8 cellular contexts compared by ENCODE assay signal in the genomic region with DNA sequence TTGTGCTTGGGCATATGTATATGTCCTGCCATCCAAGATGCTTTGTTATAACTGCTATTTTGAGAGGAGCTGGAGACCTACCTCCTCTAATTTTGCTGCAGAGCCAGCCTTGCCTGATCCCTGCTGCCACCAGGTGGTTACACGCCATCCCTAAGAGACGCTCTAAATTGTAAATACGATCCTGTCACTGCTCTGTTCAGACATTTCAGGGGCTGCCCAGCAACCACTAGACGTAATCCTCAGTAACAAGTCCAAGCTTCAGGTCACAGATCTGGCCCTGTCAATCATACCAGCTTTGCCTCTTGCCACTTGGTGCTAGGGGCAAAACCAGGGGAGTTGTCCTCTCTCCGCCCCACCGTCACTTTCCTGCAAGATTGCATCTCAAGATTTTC. TPM values are rescaled to one million over a fixed set of nuclear protein-coding genes. Genes with fewer than 3 reads are reported as not detected.
DNase-seq lines count a peak whose midpoint lies in the region; ATAC-seq and TF ChIP-seq lines count a peak whose summit lies in the region.

No MANE protein-coding gene starts in this region.

- no peaks in the 10 kb centered on the region for H3K9me3 ChIP-seq in right atrium auricular region

- H3K4me1 ChIP-seq in right atrium auricular region: peaks cover 0 to 8% of the 10 kb centered on the region in 2 donors

- DNase-seq in NCI-H2227 treated with DMSO at 0.1 percent for 48 hours (lab: John Stamatoyannopoulos, UW) (peak; percentile 91), right atrium auricular region (ENCODE audit: low spot score) (no peak)
- peak; percentile 77 for DNase-seq in activated CD8-positive, alpha-beta T cell treated with anti-CD3 and anti-CD28 coated beads for 36 hours

- H3K27me3 Mint-ChIP-seq in activated CD8-positive, alpha-beta T cell treated with anti-CD3 and anti-CD28 coated beads for 36 hours: no peaks in the 10 kb centered on the region
- no peaks in the 10 kb centered on the region for H3K27me3 Mint-ChIP-seq in stimulated activated memory B cell treated with anti-CD40 and anti-IgM and Interleukin-4, amounts not matched to agents 10 μg/mL and 1 μg/mL and 100 μg/mL, for 72 hours

- ATAC-seq in GM18867 (IDR thresholded peaks at IDR 0.05; ENCODE audit: unreplicated experiment): peak; percentile 76
- peak; percentile 53 for ATAC-seq in HG03196 (IDR thresholded peaks at IDR 0.05; ENCODE audit: unreplicated experiment)
- ATAC-seq in activated CD8-positive, alpha-beta T cell treated with anti-CD3 and anti-CD28 coated beads for 36 hours: peak; percentile 80
- peak; percentile 71 for ATAC-seq in stimulated activated memory B cell treated with anti-CD40 and anti-IgM and Interleukin-4, amounts not matched to agents 10 μg/mL and 1 μg/mL and 100 μg/mL, for 72 hours
- no peak for ATAC-seq in GM18517 (IDR thresholded peaks at IDR 0.05; ENCODE audit: unreplicated experiment)

- no peak overlapping the region for H3K4me3 ChIP-seq in right atrium auricular region

- POLR2A ChIA-PET in activated CD8-positive, alpha-beta T cell treated with anti-CD3 and anti-CD28 coated beads for 36 hours (lab: Charles Lee): interaction anchor here (1.0 to 1.4 kb wide), 2 partner anchors 10 to 147 kb away, joined by 3 to 4 read pairs; no protein-coding TSS in a partner anchor

- H3K9me3 Mint-ChIP-seq in activated CD8-positive, alpha-beta T cell treated with anti-CD3 and anti-CD28 coated beads for 36 hours: no peaks in the 10 kb centered on the region
- no peaks in the 10 kb centered on the region for H3K9me3 Mint-ChIP-seq in stimulated activated memory B cell treated with anti-CD40 and anti-IgM and Interleukin-4, amounts not matched to agents 10 μg/mL and 1 μg/mL and 100 μg/mL, for 72 hours

- H3K4me1 Mint-ChIP-seq in activated CD8-positive, alpha-beta T cell treated with anti-CD3 and anti-CD28 coated beads for 36 hours (ENCODE audit: low read depth): peaks cover 7% of the 10 kb centered on the region
- H3K4me1 Mint-ChIP-seq in stimulated activated memory B cell treated with anti-CD40 and anti-IgM and Interleukin-4, amounts not matched to agents 10 μg/mL and 1 μg/mL and 100 μg/mL, for 72 hours: peaks cover 6% of the 10 kb centered on the region

- CTCF ChIA-PET in activated CD8-positive, alpha-beta T cell treated with anti-CD3 and anti-CD28 coated beads for 36 hours (lab: Charles Lee): interaction anchor here (0.8 to 18.6 kb wide), 16 partner anchors 10 to 475 kb away, joined by 3 to 863 read pairs (median 15); a partner anchor contains a TSS

- TF ChIP-seq CTCF in C4-2B (conservative IDR thresholded peaks at IDR 0.05) (peak; percentile 89), right atrium auricular region (IDR thresholded peaks at IDR 0.05) (peak; percentile 21 to 66)
- TF ChIP-seq CTCF in activated CD8-positive, alpha-beta T cell treated with anti-CD3 and anti-CD28 coated beads for 36 hours (IDR thresholded peaks at IDR 0.05): peak; percentile 66

- H3K27me3 ChIP-seq in right atrium auricular region: no peaks in the 10 kb centered on the region

- no peak overlapping the region for H3K27ac Mint-ChIP-seq in activated CD8-positive, alpha-beta T cell treated with anti-CD3 and anti-CD28 coated beads for 36 hours
- no peak overlapping the region for H3K27ac Mint-ChIP-seq in stimulated activated memory B cell treated with anti-CD40 and anti-IgM and Interleukin-4, amounts not matched to agents 10 μg/mL and 1 μg/mL and 100 μg/mL, for 72 hours

- no peaks in the 10 kb centered on the region for H3K36me3 ChIP-seq in right atrium auricular region

- H3K36me3 Mint-ChIP-seq in activated CD8-positive, alpha-beta T cell treated with anti-CD3 and anti-CD28 coated beads for 36 hours (ENCODE audit: low read depth): no peaks in the 10 kb centered on the region
- H3K36me3 Mint-ChIP-seq in stimulated activated memory B cell treated with anti-CD40 and anti-IgM and Interleukin-4, amounts not matched to agents 10 μg/mL and 1 μg/mL and 100 μg/mL, for 72 hours: no peaks in the 10 kb centered on the region

- no peak overlapping the region for H3K4me3 Mint-ChIP-seq in activated CD8-positive, alpha-beta T cell treated with anti-CD3 and anti-CD28 coated beads for 36 hours
- no peak overlapping the region for H3K4me3 Mint-ChIP-seq in stimulated activated memory B cell treated with anti-CD40 and anti-IgM and Interleukin-4, amounts not matched to agents 10 μg/mL and 1 μg/mL and 100 μg/mL, for 72 hours

- no peak overlapping the region for H3K27ac ChIP-seq in C4-2B
- no peak overlapping the region for H3K27ac ChIP-seq in right atrium auricular region

- intact Hi-C loops in activated CD8-positive, alpha-beta T cell treated with anti-CD3 and anti-CD28 coated beads for 36 hours (cut with micrococcal nuclease): loop anchor here (5.0 kb wide), 1 partner anchor 85 kb away; no protein-coding TSS in a partner anchor

RNA-seq across cellular contexts. Expression of a gene that starts 32.9 kb away (rescaled TPM):
- under 1 TPM in 1 of 2 experiments, not detected in 1; 0.25 TPM for total RNA-seq in activated CD8-positive, alpha-beta T cell treated with anti-CD3 and anti-CD28 coated beads for 36 hours
- total RNA-seq in right atrium auricular region: 1 to 10 TPM in 1 of 2 donors, not detected in 1; 1.5 TPM

RNA-seq across cellular contexts. Expression of a gene that starts 36.6 kb away (rescaled TPM):
- not detected for total RNA-seq in activated CD8-positive, alpha-beta T cell treated with anti-CD3 and anti-CD28 coated beads for 36 hours
- 100 to 1,000 TPM in 1 of 2 donors, 10 to 100 TPM in 1; 60.2 to 148 TPM for total RNA-seq in right atrium auricular region

Comparison
In these comparisons a context has a peak if more than half of its experiments do, and no peak if none do; other contexts are left out.
1. RNA of a gene that starts 36.6 kb away (total RNA-seq): 60.2 to 148 TPM in right atrium auricular region; not detected in activated CD8-positive, alpha-beta T cell treated with anti-CD3 and anti-CD28 coated beads for 36 hours; every median in the first group is over 10 times any median in the second.
2. Peak in every context shown above with its lines, with median percentiles within 50 percentile points of each other: CTCF ChIP-seq.